Comparison of ENCODE assay signal across 8 cellular contexts in the genomic region with DNA sequence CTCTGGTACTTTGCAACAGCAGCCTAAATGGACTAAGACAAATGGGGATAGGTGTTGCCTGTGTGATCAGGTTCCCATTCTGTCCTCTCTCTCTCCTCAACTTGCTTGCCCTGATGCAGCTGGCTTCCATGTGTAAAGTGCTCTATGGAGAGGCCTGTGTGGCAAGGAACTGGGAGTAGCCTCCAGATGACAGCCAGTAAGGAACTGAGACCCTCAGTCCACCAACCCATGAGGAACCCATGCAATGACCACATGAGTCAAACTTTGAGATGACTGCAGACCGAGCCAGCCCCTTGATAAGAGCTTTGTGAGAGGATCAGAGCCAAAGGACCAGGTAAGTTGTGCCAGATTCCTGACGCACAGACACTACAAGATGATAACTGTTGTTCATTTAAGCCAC.
"Had no signal": no experiment of that assay in that cellular context is flagged by ENCODE, and none has a peak within 500 bp of the region (broad histone marks: within the 10 kb centered on the region; RNA-seq: fewer than 3 reads in every experiment).

No MANE protein-coding gene starts in this region.

- DNase-seq: GM23248, GOT3, H7, HFFc6, IMR-90 had no signal

- H3K9me3 Mint-ChIP-seq: HFFc6 had no signal

- H3K27ac ChIP-seq: GM23248 had no signal

- H3K4me1 ChIP-seq: HAP-1 had no signal

- H3K4me3 Mint-ChIP-seq: HFFc6 had no signal

- H3K4me3 ChIP-seq: GM23248, HAP-1, K562 had no signal

- H3K9me3 ChIP-seq: HAP-1 had no signal

- H3K36me3 ChIP-seq: HAP-1 had no signal

- H3K27ac Mint-ChIP-seq: HFFc6 had no signal

- ATAC-seq: HCT116, K562 had no signal
